In the genomic region with DNA sequence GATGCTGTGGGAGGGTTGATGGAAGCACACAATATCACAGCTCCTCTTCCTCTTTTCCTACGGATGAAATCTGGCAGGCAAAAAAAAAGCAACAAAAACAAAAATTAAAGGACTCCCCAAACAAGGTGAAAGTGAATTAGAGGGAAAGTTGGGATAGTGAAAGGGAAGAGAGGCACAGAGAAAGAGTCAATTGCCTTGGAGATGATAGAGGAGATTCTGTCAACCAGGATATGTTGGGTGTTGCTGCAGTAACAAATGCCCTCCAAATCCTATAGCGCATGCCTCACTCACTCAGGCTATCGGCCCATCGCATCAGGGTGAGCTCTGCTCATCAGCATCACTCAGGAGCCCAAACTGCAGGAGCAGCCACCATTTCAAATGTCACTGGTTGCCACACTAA, we compare ENCODE assay signal across 25 cellular contexts.
"Had no signal": no experiment of that assay in that cellular context is flagged by ENCODE, and none has a peak within 500 bp of the region (broad histone marks: within the 10 kb centered on the region; RNA-seq: fewer than 3 reads in every experiment).

No MANE protein-coding gene starts in this region.

- H3K27me3 ChIP-seq: left lung, pancreas, sigmoid colon, spleen, tibial nerve, uterus had no signal

- H3K9me3 ChIP-seq: lower lobe of right lung, pancreas, prostate gland, sigmoid colon, tibial nerve, uterus had no signal

- DNase-seq: hippocampal formation; immature natural killer cell; kidney; left colon; left lung; lower lobe of right lung; mammary epithelial cell; mesenchymal stem cell; naive thymus-derived CD8-positive, alpha-beta T cell; nucleus accumbens; pancreas; posterior cingulate gyrus; retina; right cardiac atrium; sigmoid colon; small intestine; spleen; stimulated activated CD4-positive, alpha-beta T cell treated with anti-CD3 and anti-CD28 coated beads, Interleukin-4, amount 100 ng/mL, for 24 hours; stimulated activated naive CD4-positive, alpha-beta T cell; substantia nigra; uterus had no signal

- H3K4me3 ChIP-seq: left lung, lower lobe of right lung, pancreas, prostate gland, sigmoid colon, spleen, tibial nerve, uterus had no signal

- H3K36me3 ChIP-seq: left lung, lower lobe of right lung, pancreas, prostate gland, sigmoid colon, spleen, uterus had no signal

- ATAC-seq: left colon; left lung; lower lobe of right lung; naive thymus-derived CD8-positive, alpha-beta T cell; right cardiac atrium; stimulated activated effector memory CD8-positive, alpha-beta T cell treated with anti-CD3 and anti-CD28 coated beads, Interleukin-12 subunit alpha, Interleukin-12 subunit beta, amount 100 ng/mL, for 72 hours had no signal

- H3K4me1 ChIP-seq: lower lobe of right lung, pancreas, prostate gland, sigmoid colon, uterus had no signal

- FAIRE-seq: islet of Langerhans, kidney, pancreas, small intestine had no signal

- H3K27ac ChIP-seq: left lung, lower lobe of right lung, pancreas, prostate gland, sigmoid colon, spleen, tibial nerve, uterus had no signal
